8 cellular contexts compared by ENCODE assay signal in genomic region chr12:57846285-57846576, GRCh38. TPM values are rescaled to one million over a fixed set of nuclear protein-coding genes. Genes with fewer than 3 reads are reported as not detected.
A peak's percentile ranks its signal among the peaks of the same experiment; 100 is the strongest.
DNase-seq lines count a peak whose midpoint lies in the region; ATAC-seq, FAIRE-seq and TF ChIP-seq lines count a peak whose summit lies in the region.

No MANE protein-coding gene starts in this region.

- peak overlapping the region; percentile 82 for H3K4me3 Mint-ChIP-seq in T-helper 2 cell treated with Interferon-gamma antibody and Interleukin-4, amounts not matched to agents 5 μg/mL and 100 μg/mL, for 36 hours

- no peaks in the 10 kb centered on the region for H3K27me3 ChIP-seq in keratinocyte (ENCODE audit: control insufficient read depth, extremely low read depth, insufficient read depth, low read length)
- H3K27me3 ChIP-seq in testis = no peaks in the 10 kb centered on the region

- peak overlapping the region; percentile 54 for H2AFZ ChIP-seq in keratinocyte (ENCODE audit: control insufficient read depth, low read length)

- H3K4me3 ChIP-seq in keratinocyte (ENCODE audit: control insufficient read depth in 2 of 3, extremely low read depth in 1 of 3, insufficient read depth in 2 of 3, low read depth in 1 of 3, low read length in 3 of 3) (peak overlapping the region; percentile 87 to 95 (median 92)), testis (peak overlapping the region; percentile 96 to 99)

- peaks cover 38% of the 10 kb centered on the region for H3K4me1 Mint-ChIP-seq in T-helper 2 cell treated with Interferon-gamma antibody and Interleukin-4, amounts not matched to agents 5 μg/mL and 100 μg/mL, for 36 hours (ENCODE audit: low read depth)

- WGBS in adipose tissue, 3 donors = 0 to 1% (median 0%) methylated on average over 17 to 26 of the region's 26 CpGs
- WGBS in testis, 2 donors = 0% methylated on average over 3 to 26 of the region's 26 CpGs

- H4K20me1 ChIP-seq in keratinocyte (ENCODE audit: control insufficient read depth, extremely low read depth, insufficient read depth, low read length) = peaks cover 5% of the 10 kb centered on the region

- no peaks in the 10 kb centered on the region for H3K9me3 ChIP-seq in keratinocyte (ENCODE audit: control insufficient read depth, low read depth, low read length)
- no peaks in the 10 kb centered on the region for H3K9me3 ChIP-seq in testis

- ATAC-seq in HG03521 (IDR thresholded peaks at IDR 0.05; ENCODE audit: unreplicated experiment) (peak; percentile 1), GM21737 (IDR thresholded peaks at IDR 0.05; ENCODE audit: unreplicated experiment) (no peak)

- peaks cover 23% of the 10 kb centered on the region for H3K4me1 ChIP-seq in keratinocyte (ENCODE audit: control insufficient read depth, extremely low read depth, insufficient read depth, low read length)
- peaks cover 31% of the 10 kb centered on the region for H3K4me1 ChIP-seq in testis

- TF ChIP-seq CTCF in keratinocyte (optimal IDR thresholded peaks at IDR 0.05 in 1 of 3, IDR thresholded peaks at IDR 0.05 in 1 of 3, conservative IDR thresholded peaks at IDR 0.05 in 1 of 3; ENCODE audit: extremely low read depth in 1 of 3, insufficient read depth in 2 of 3, low read length in 3 of 3) (no peak), testis (IDR thresholded peaks at IDR 0.05) (no peak)

- H3K27ac ChIP-seq in adipose tissue (ENCODE audit: low read depth, low read length) (peak overlapping the region; percentile 94), keratinocyte (ENCODE audit: control insufficient read depth, insufficient read depth, low read length) (peak overlapping the region; percentile 86), testis (peak overlapping the region; percentile 99 to 100)

- intact Hi-C loops in testis (cut with DNase I; ENCODE audit: low total_unique reads) = loop anchor here (5.0 kb wide), 1 partner anchor 46 kb away; no protein-coding TSS in a partner anchor

- no peak for TF ChIP-seq POLR2A in testis (IDR thresholded peaks at IDR 0.05)

- peaks cover 5% of the 10 kb centered on the region for H3K9me1 ChIP-seq in keratinocyte (ENCODE audit: control insufficient read depth, extremely low read depth, insufficient read depth, low read length)

- peaks cover 50% of the 10 kb centered on the region for H3K79me2 ChIP-seq in keratinocyte (ENCODE audit: control insufficient read depth, insufficient read depth, low read length)

- no peak for DNase-seq in T-helper 2 cell treated with Interferon-gamma antibody and Interleukin-4, amounts not matched to agents 5 μg/mL and 100 μg/mL, for 36 hours (ENCODE audit: low spot score)
- DNase-seq in T-helper 2 cell (no peak), keratinocyte (ENCODE audit: low read depth, low spot score) (no peak), testis (no peak), NCI-H1436 (lab: John Stamatoyannopoulos, UW) (no peak)

- dilution Hi-C loops in keratinocyte (cut with MboI; ENCODE audit: extremely low pct_ligation_motif_present, low sequenced_read_pairs) = no loop called here

- no peaks in the 10 kb centered on the region for H3K36me3 ChIP-seq in keratinocyte (ENCODE audit: control insufficient read depth in 2 of 2, extremely low read depth in 1 of 2, insufficient read depth in 2 of 2, low read length in 2 of 2)
- H3K36me3 ChIP-seq in testis (ENCODE audit: low read depth, missing control alignments) = no peaks in the 10 kb centered on the region

- peaks cover 8% of the 10 kb centered on the region for H3K36me3 Mint-ChIP-seq in T-helper 2 cell treated with Interferon-gamma antibody and Interleukin-4, amounts not matched to agents 5 μg/mL and 100 μg/mL, for 36 hours (ENCODE audit: low read depth)

- H3K9ac ChIP-seq in keratinocyte (ENCODE audit: control insufficient read depth, extremely low read depth, insufficient read depth, low read length) = peak overlapping the region; percentile 91

- peak overlapping the region; percentile 68 for H3K27ac Mint-ChIP-seq in T-helper 2 cell treated with Interferon-gamma antibody and Interleukin-4, amounts not matched to agents 5 μg/mL and 100 μg/mL, for 36 hours

- H3K4me2 ChIP-seq in keratinocyte (ENCODE audit: control insufficient read depth, extremely low read depth, insufficient read depth, low read depth, low read length) = peak overlapping the region; percentile 92

- H3K27me3 Mint-ChIP-seq in T-helper 2 cell treated with Interferon-gamma antibody and Interleukin-4, amounts not matched to agents 5 μg/mL and 100 μg/mL, for 36 hours (ENCODE audit: low read depth) = peaks cover 32% of the 10 kb centered on the region

- no peaks in the 10 kb centered on the region for H3K9me3 Mint-ChIP-seq in T-helper 2 cell treated with Interferon-gamma antibody and Interleukin-4, amounts not matched to agents 5 μg/mL and 100 μg/mL, for 36 hours

- FAIRE-seq in keratinocyte (lab: Jason Lieb, UNC) = no peak

RNA-seq across cellular contexts. Expression of gene CTDSP2, which starts 0.3 kb away (rescaled TPM):
- polyA plus RNA-seq in adipose tissue (100 to 1,000 TPM in 1 of 3 donors, 10 to 100 TPM in 2; 76.0 to 106 (median 96.4) TPM), keratinocyte (39.0 to 75.0 TPM (median 54.6 TPM) in 3 replicates), testis (ENCODE audit: insufficient read depth, low read depth, low replicate concordance) (123 TPM)
- 38.5 TPM for polyA plus RNA-seq in keratinocyte (2011; ENCODE audit: low read depth)
- polyA plus RNA-seq in keratinocyte (2011; cell fraction: cytosol; rRNA removed) = 61.4 and 68.1 TPM in 2 replicates
- polyA plus RNA-seq in keratinocyte (2011; cell fraction: nucleus; rRNA removed) = 62.6 and 66.0 TPM in 2 replicates
- 35.0 and 54.1 TPM in 2 replicates for polyA plus RNA-seq in keratinocyte (2012; ENCODE audit: low replicate concordance)
- 72.9 to 174 TPM (median 107 TPM) in 3 replicates for polyA minus RNA-seq in keratinocyte
- polyA minus RNA-seq in keratinocyte (2011; cell fraction: cytosol; rRNA and poly(A)+ RNA removed) = 36.8 TPM
- polyA minus RNA-seq in keratinocyte (2011; cell fraction: nucleus; rRNA and poly(A)+ RNA removed) = 28.5 and 40.3 TPM in 2 replicates
- total RNA-seq in testis = 100 to 1,000 TPM; 103 to 140 TPM

RNA-seq across cellular contexts. Expression of gene AVIL, which starts 27.7 kb away (rescaled TPM):
- polyA plus RNA-seq in adipose tissue (1 to 10 TPM; 3.4 to 7.0 (median 6.9) TPM), keratinocyte (0.27 to 1.3 TPM (median 1.3 TPM) in 3 replicates), testis (ENCODE audit: insufficient read depth, low read depth, low replicate concordance) (6.0 TPM)
- polyA plus RNA-seq in keratinocyte (2011; ENCODE audit: low read depth) = 1.9 TPM
- polyA plus RNA-seq in keratinocyte (2011; cell fraction: cytosol; rRNA removed) = 0.14 and 0.49 TPM in 2 replicates
- polyA plus RNA-seq in keratinocyte (2011; cell fraction: nucleus; rRNA removed) = 5.3 and 5.4 TPM in 2 replicates
- 0.66 and 2.7 TPM in 2 replicates for polyA plus RNA-seq in keratinocyte (2012; ENCODE audit: low replicate concordance)
- 1.3 to 2.7 TPM in 2 of 3 replicates, not detected in the other for polyA minus RNA-seq in keratinocyte
- polyA minus RNA-seq in keratinocyte (2011; cell fraction: cytosol; rRNA and poly(A)+ RNA removed) = not detected
- polyA minus RNA-seq in keratinocyte (2011; cell fraction: nucleus; rRNA and poly(A)+ RNA removed) = 1.2 and 1.3 TPM in 2 replicates
- total RNA-seq in testis = 1 to 10 TPM; 3.1 to 4.4 TPM
